ENCODE assay signal across 22 cellular contexts in genomic region chr3:31614162-31614921, GRCh38.
DNase-seq lines count a peak whose midpoint lies in the region; ATAC-seq, FAIRE-seq and TF ChIP-seq lines count a peak whose summit lies in the region.
"Had no signal": no experiment of that assay in that cellular context is flagged by ENCODE, and none has a peak within 500 bp of the region (broad histone marks: within the 10 kb centered on the region; RNA-seq: fewer than 3 reads in every experiment).

No MANE protein-coding gene starts in this region.

- H3K9me2 ChIP-seq in GM23248 (ENCODE audit: insufficient read depth) (no peaks in the 10 kb centered on the region), PC-3 (replicated peaks; ENCODE audit: low read length) (no peaks in the 10 kb centered on the region)

- no peak overlapping the region for H2AFZ ChIP-seq in GM23248
- H2AFZ ChIP-seq in PC-3 (ENCODE audit: low read length) = no peak overlapping the region
- no peak overlapping the region for H2AFZ ChIP-seq in fibroblast of lung (ENCODE audit: low read length)

- FAIRE-seq in A549 (lab: Jason Lieb, UNC) = no peak

- no peak for TF ChIP-seq RAD21 in A549 (conservative IDR thresholded peaks at IDR 0.05 in 1 of 2, IDR thresholded peaks at IDR 0.05 in 1 of 2)

- no peak for TF ChIP-seq POLR2A in A549 (IDR thresholded peaks at IDR 0.05; ENCODE audit: low read length)

- H3K9me3 ChIP-seq in A549 (no peaks in the 10 kb centered on the region), GM23248 (ENCODE audit: low read depth) (no peaks in the 10 kb centered on the region), PC-3 (ENCODE audit: low read length) (no peaks in the 10 kb centered on the region), fibroblast of lung (ENCODE audit: control insufficient read depth, insufficient read depth, low read depth, low read length) (no peaks in the 10 kb centered on the region), MG63 (no peaks in the 10 kb centered on the region)
- H3K9me3 ChIP-seq: colonic mucosa, HAP-1, lower lobe of right lung, prostate gland, thoracic aorta had no signal

- no TSS peak for BruUV-seq in PC-3 (replicated peaks; lab: Mats Ljungman, UMichigan)

- H3K36me3 ChIP-seq in GM23248 (ENCODE audit: low read depth) = no peaks in the 10 kb centered on the region; the same call in none of the 2 replicates
- peaks cover 7% of the 10 kb centered on the region; the same call in 1 of the 2 replicates for H3K36me3 ChIP-seq in PC-3 (ENCODE audit: low read depth, low read length)
- no peaks in the 10 kb centered on the region for H3K36me3 ChIP-seq in fibroblast of lung (ENCODE audit: control insufficient read depth, insufficient read depth, low read length)
- no peaks in the 10 kb centered on the region for H3K36me3 ChIP-seq in MG63
- H3K36me3 ChIP-seq: colonic mucosa, prostate gland, thoracic aorta had no signal

- H3F3A ChIP-seq in GM23248 (ENCODE audit: insufficient read depth) (no peaks in the 10 kb centered on the region; the same call in 1 of the 2 replicates), PC-3 (ENCODE audit: low read length, unreplicated experiment) (no peaks in the 10 kb centered on the region)

- H4K20me1 ChIP-seq in GM23248 (ENCODE audit: insufficient read depth) = no peaks in the 10 kb centered on the region
- H4K20me1 ChIP-seq in PC-3 (ENCODE audit: low read length) = peaks cover 18% of the 10 kb centered on the region
- H4K20me1 ChIP-seq in fibroblast of lung (ENCODE audit: control insufficient read depth, extremely low read depth, insufficient read depth, low read length) = no peaks in the 10 kb centered on the region

- ATAC-seq in A549 (no peak), PC-3 (peak; percentile 78), HG03469 (IDR thresholded peaks at IDR 0.05; ENCODE audit: unreplicated experiment) (no peak)
- ATAC-seq: lower lobe of right lung; stimulated activated naive B cell treated with anti-CD40 and anti-IgM and Interleukin-4, amounts not matched to agents 10 μg/mL and 1 μg/mL and 100 μg/mL, for 72 hours had no signal

- H3K4me1 ChIP-seq in A549 (peaks cover 23% of the 10 kb centered on the region), GM23248 (ENCODE audit: insufficient read depth) (0 out of 2 replicates have a peak, but pooled peaks cover 4% of the 10 kb centered on the region), PC-3 (ENCODE audit: insufficient read depth, low read length) (peaks cover 23% of the 10 kb centered on the region), fibroblast of lung (ENCODE audit: control insufficient read depth, extremely low read depth, insufficient read depth, low read length) (no peaks in the 10 kb centered on the region)
- H3K4me1 ChIP-seq: colonic mucosa, prostate gland had no signal

- no peak for TF ChIP-seq EP300 in A549 (IDR thresholded peaks at IDR 0.05)

- H3K79me2 ChIP-seq in GM23248 (ENCODE audit: insufficient read depth) (peaks cover 74% of the 10 kb centered on the region), PC-3 (ENCODE audit: low read length) (peaks cover 42% of the 10 kb centered on the region), fibroblast of lung (ENCODE audit: control insufficient read depth, insufficient read depth, low read length) (no peaks in the 10 kb centered on the region)

- H3K4me2 ChIP-seq in A549 = peak overlapping the region; percentile 8; the same call in 1 of the 3 replicates
- H3K4me2 ChIP-seq in GM23248 (ENCODE audit: unreplicated experiment) = no peak overlapping the region
- no peak overlapping the region for H3K4me2 ChIP-seq in PC-3 (ENCODE audit: low read length)
- H3K4me2 ChIP-seq in fibroblast of lung (ENCODE audit: extremely low read depth, insufficient read depth, low read length) = no peak overlapping the region

- POLR2A ChIA-PET in A549 (lab: Yijun Ruan, JAX) = interaction anchor here (0.6 kb wide), 1 partner anchor 82 kb away, joined by 3 read pairs; the partner anchor contains the start of gene STT3B
- POLR2A ChIA-PET in PC-3 (lab: Charles Lee; ENCODE audit: unreplicated experiment) = no interaction called here

- H3K9ac ChIP-seq in GM23248 (no peak overlapping the region), PC-3 (ENCODE audit: low read length) (no peak overlapping the region), fibroblast of lung (ENCODE audit: insufficient read depth, low read length) (no peak overlapping the region)

- no peak for DNase-seq in A549 (ENCODE audit: low read depth in 1 of 2, low spot score in 1 of 2)
- peak; percentile 7 for DNase-seq in GM23248
- DNase-seq in PC-3 = peak; percentile 67
- peak; percentile 14 for DNase-seq in fibroblast of lung (ENCODE audit: low read depth in 2 of 2)
- DNase-seq in DMS79 treated with DMSO at 0.1 percent for 48 hours (lab: John Stamatoyannopoulos, UW) = no peak
- DNase-seq in MG63 = no peak
- DNase-seq in amniotic stem cell (lab: John Stamatoyannopoulos, UW) = no peak
- DNase-seq: activated naive CD8-positive, alpha-beta T cell treated with anti-CD3 and anti-CD28 coated beads, Interleukin-2, amount 10 ng/mL, durations not matched to agents 7 days and 5 days; activated T-cell treated with anti-CD3 and anti-CD28 coated beads, Interleukin-2, amount 50 U/mL, for 24 hours; CD4-positive, CD25-positive, alpha-beta regulatory T cell; colonic mucosa; endodermal cell; hippocampal formation; islet precursor cell; lower lobe of right lung; NCI-H187 treated with DMSO at 0.1 percent for 48 hours; stimulated activated CD4-positive, alpha-beta T cell treated with anti-CD3 and anti-CD28 coated beads, Interleukin-1b, Interleukin-23, amount 100 ng/mL, for 48 hours; stimulated activated naive B cell treated with anti-CD40 and anti-IgM and Interleukin-4, amounts not matched to agents 10 μg/mL and 1 μg/mL and 100 μg/mL, for 72 hours had no signal

- CTCF ChIA-PET in A549 (lab: Yijun Ruan, JAX) (interaction anchor here (1.8 kb wide), 1 partner anchor 11 kb away, joined by 3 read pairs; no protein-coding TSS in a partner anchor), PC-3 (lab: Charles Lee) (no interaction called here)

- TF ChIP-seq CTCF in A549 (IDR thresholded peaks at IDR 0.05) (no peak), PC-3 (conservative IDR thresholded peaks at IDR 0.05; ENCODE audit: low read depth, low read length) (no peak), fibroblast of lung (conservative IDR thresholded peaks at IDR 0.05 in 1 of 2, IDR thresholded peaks at IDR 0.05 in 1 of 2; ENCODE audit: low read depth in 1 of 2, low read length in 2 of 2) (no peak)

- 57% methylated on average over 5 of the region's 5 CpGs for WGBS in A549 (ENCODE audit: missing lambda C conversion rate)
- 75 to 77% methylated on average over 5 of the region's 5 CpGs for WGBS in GM23248 (ENCODE audit: low coverage in 1 of 2, low lambda C conversion rate in 2 of 2, missing lambda C conversion rate in 2 of 2), 2 experiments

- H3K4me3 ChIP-seq in A549 (no peak overlapping the region), GM23248 (no peak overlapping the region), PC-3 (ENCODE audit: low read length) (no peak overlapping the region), fibroblast of lung (replicated peaks in 1 of 4; ENCODE audit: control extremely low read depth in 1 of 4, insufficient read depth in 1 of 4, low read depth in 3 of 4, low read length in 4 of 4) (no peak overlapping the region), MG63 (no peak overlapping the region)
- H3K4me3 ChIP-seq: colonic mucosa, HAP-1, lower lobe of right lung, prostate gland, thoracic aorta had no signal

- H3K27ac ChIP-seq in A549 = no peak overlapping the region
- no peak overlapping the region for H3K27ac ChIP-seq in GM23248
- no peak overlapping the region for H3K27ac ChIP-seq in PC-3 (ENCODE audit: low read length)
- no peak overlapping the region for H3K27ac ChIP-seq in fibroblast of lung (ENCODE audit: insufficient read depth, low read length)
- H3K27ac ChIP-seq: colonic mucosa, lower lobe of right lung, prostate gland, thoracic aorta had no signal

- intact Hi-C loops in PC-3 (cut with micrococcal nuclease) = loop anchor here (10.0 kb wide), 1 partner anchor 350 kb away; no protein-coding TSS in a partner anchor

- in situ Hi-C loops in GM23248 (cut with MboI) = loop anchor here (25.0 kb wide), 1 partner anchor 523 kb away; no protein-coding TSS in a partner anchor

- H3K27me3 ChIP-seq in GM23248 (replicated peaks; ENCODE audit: insufficient read depth) = no peaks in the 10 kb centered on the region
- H3K27me3 ChIP-seq in PC-3 (ENCODE audit: low read length) = no peaks in the 10 kb centered on the region
- no peaks in the 10 kb centered on the region for H3K27me3 ChIP-seq in fibroblast of lung (ENCODE audit: control insufficient read depth, insufficient read depth, low read length)
- no peaks in the 10 kb centered on the region for H3K27me3 ChIP-seq in MG63
- H3K27me3 ChIP-seq: colonic mucosa had no signal

TF ChIP-seq in A549, 52 proteins besides CTCF, POLR2A, EP300 and RAD21:
- no peak for TF ChIP-seq CHD4 (IDR thresholded peaks at IDR 0.05; ENCODE audit: borderline replicate concordance)
- no peak for TF ChIP-seq ZSCAN20 (CRISPR knock-in tag; IDR thresholded peaks at IDR 0.05)
- TF ChIP-seq CBX2 (IDR thresholded peaks at IDR 0.05; ENCODE audit: borderline replicate concordance, low read depth) = no peak
- TF ChIP-seq CEBPB (IDR thresholded peaks at IDR 0.05) = peak; percentile 60 to 79; a peak in 3 of 4 replicates
- no peak for TF ChIP-seq TFCP2L1 (CRISPR knock-in tag; IDR thresholded peaks at IDR 0.05)
- no peak for TF ChIP-seq HEYL (CRISPR knock-in tag; IDR thresholded peaks at IDR 0.05)
- no peak for TF ChIP-seq SMC3 (IDR thresholded peaks at IDR 0.05)
- no peak for TF ChIP-seq EHF (CRISPR knock-in tag; IDR thresholded peaks at IDR 0.05)

Comparison
In these comparisons a context has a peak if more than half of its experiments do, and no peak if none do; other contexts are left out.
1. DNase-seq: peak in GM23248 (single experiment), PC-3 (single experiment) and fibroblast of lung (2 of 2); none in A549 (0 of 2), DMS79 treated with DMSO at 0.1 percent for 48 hours (single experiment), MG63 (single experiment) and amniotic stem cell (single experiment).